Comparison of ENCODE assay signal across 8 cellular contexts in genomic region chr20:53413188-53413631, GRCh38.
DNase-seq lines count a peak whose midpoint lies in the region; ATAC-seq and TF ChIP-seq lines count a peak whose summit lies in the region.

No MANE protein-coding gene starts in this region.

- no peak overlapping the region for H3K14ac ChIP-seq in trophoblast cell (ENCODE audit: low read length)

- no peak overlapping the region for H2BK120ac ChIP-seq in trophoblast cell (ENCODE audit: insufficient read depth, low read length, poor library complexity)

- no peaks in the 10 kb centered on the region for H3K79me2 ChIP-seq in trophoblast cell (ENCODE audit: control insufficient read depth, insufficient read depth, low read length, poor library complexity)

- H2BK12ac ChIP-seq in trophoblast cell (ENCODE audit: low read length) = no peak overlapping the region

- no peaks in the 10 kb centered on the region for H3K27me3 ChIP-seq in trophoblast cell (ENCODE audit: insufficient read depth, low read length)

- H3K36me3 ChIP-seq in trophoblast cell (ENCODE audit: control insufficient read depth in 1 of 2, insufficient read depth in 2 of 2, low read length in 2 of 2) = no peaks in the 10 kb centered on the region

- H3K9me3 ChIP-seq in T-helper 17 cell (ENCODE audit: control insufficient read depth, low read length, poor library complexity, severe bottlenecking) = no peaks in the 10 kb centered on the region
- H3K9me3 ChIP-seq in trophoblast cell (ENCODE audit: insufficient read depth, low read depth, low read length) = no peaks in the 10 kb centered on the region

- no peak overlapping the region for H4K91ac ChIP-seq in trophoblast cell (ENCODE audit: low read depth, low read length)

- no peak overlapping the region for H3K4ac ChIP-seq in trophoblast cell (ENCODE audit: low read depth, low read length)

- TF ChIP-seq CTCF in AG09309 (IDR thresholded peaks at IDR 0.05; ENCODE audit: control insufficient read depth, insufficient read depth, low read depth, low read length, missing control alignments) = peak; percentile 18

- no peak overlapping the region for H2AK5ac ChIP-seq in trophoblast cell (ENCODE audit: low read length)

- H3K4me3 Mint-ChIP-seq in T-helper 17 cell = no peak overlapping the region

- no peaks in the 10 kb centered on the region for H3K79me1 ChIP-seq in trophoblast cell (ENCODE audit: low read length)

- no peak overlapping the region for H3K23ac ChIP-seq in trophoblast cell (ENCODE audit: low read length)

- no peak overlapping the region for H4K8ac ChIP-seq in trophoblast cell (ENCODE audit: low read depth, low read length)

- no peaks in the 10 kb centered on the region for H3K27me3 Mint-ChIP-seq in T-helper 17 cell

- WGBS in trophoblast cell (ENCODE audit: extremely low coverage, insufficient coverage, insufficient read length) = no CpG with 5 or more reads among the region's 15 CpGs

- H3K27ac ChIP-seq in trophoblast cell (ENCODE audit: low read depth, low read length) = no peak overlapping the region

- H3K4me1 ChIP-seq in trophoblast cell (ENCODE audit: control insufficient read depth in 1 of 2, insufficient read depth in 2 of 2, low read length in 2 of 2) = no peaks in the 10 kb centered on the region

- H2BK5ac ChIP-seq in trophoblast cell (ENCODE audit: low read depth, low read length, poor library complexity) = no peak overlapping the region

- DNase-seq in AG09309 (ENCODE audit: low read depth) (no peak), T-helper 17 cell (peak; percentile 13 to 32 (median 29)), ecto neural progenitor cell (ENCODE audit: low spot score) (peak; percentile 66), trophoblast cell (peak; percentile 63 to 80), A172 (ENCODE audit: low spot score) (no peak), NCI-H1930 (lab: John Stamatoyannopoulos, UW) (no peak)

- peak overlapping the region; percentile 61 for H3K27ac Mint-ChIP-seq in T-helper 17 cell

- H3K9ac ChIP-seq in trophoblast cell (ENCODE audit: low read length) = no peak overlapping the region

- no peak overlapping the region for H4K12ac ChIP-seq in trophoblast cell (ENCODE audit: low read depth, low read length)

- peaks cover 11% of the 10 kb centered on the region for H3K4me1 Mint-ChIP-seq in T-helper 17 cell

- H3K18ac ChIP-seq in trophoblast cell (ENCODE audit: low read length) = no peak overlapping the region

- H3K4me3 ChIP-seq in AG09309 (ENCODE audit: control insufficient read depth, low read depth, low read length) (no peak overlapping the region), trophoblast cell (ENCODE audit: low read depth, low read length) (no peak overlapping the region)

- no peak overlapping the region for H2AFZ ChIP-seq in trophoblast cell (ENCODE audit: insufficient read depth, low read length, poor library complexity)

- peak overlapping the region; percentile 25 for H3K4me2 ChIP-seq in trophoblast cell (ENCODE audit: low read length)

- peaks cover 3% of the 10 kb centered on the region for H3K36me3 Mint-ChIP-seq in T-helper 17 cell (ENCODE audit: low read depth)

- ATAC-seq in GM19324 (IDR thresholded peaks at IDR 0.05; ENCODE audit: low FRiP score, unreplicated experiment) = peak; percentile 79
- peak; percentile 77 for ATAC-seq in HG03460 (IDR thresholded peaks at IDR 0.05; ENCODE audit: unreplicated experiment)
- peak; percentile 41 for ATAC-seq in T-helper 17 cell

Comparison
In these comparisons a context has a peak if more than half of its experiments do, and no peak if none do; other contexts are left out.
1. DNase-seq: peak in T-helper 17 cell (3 of 3), ecto neural progenitor cell (single experiment) and trophoblast cell (2 of 2); none in AG09309 (single experiment), A172 (single experiment) and NCI-H1930 (0 of 2).
2. Peak in every context shown above with its lines, with median percentiles within 50 percentile points of each other: ATAC-seq.